In genomic region chr3:38131621-38132369, GRCh38 we compare ENCODE assay signal across 8 cellular contexts. TPM values are rescaled to one million over a fixed set of nuclear protein-coding genes. Genes with fewer than 3 reads are reported as not detected.
A peak's percentile ranks its signal among the peaks of the same experiment; 100 is the strongest.
DNase-seq lines count a peak whose midpoint lies in the region; ATAC-seq and TF ChIP-seq lines count a peak whose summit lies in the region.

No MANE protein-coding gene starts in this region.

- H3K36me3 ChIP-seq in SK-N-SH (replicated peaks in 1 of 2; ENCODE audit: control insufficient read depth in 1 of 2, insufficient read depth in 2 of 2, low read length in 1 of 2) (peaks cover 41 to 73% of the 10 kb centered on the region in 2 experiments), fibroblast of lung (ENCODE audit: control insufficient read depth, insufficient read depth, low read length) (peaks cover 13% of the 10 kb centered on the region)

- peak; percentile 64 for TF ChIP-seq RAD21 in SK-N-SH (IDR thresholded peaks at IDR 0.05; ENCODE audit: low read length)

- no peaks in the 10 kb centered on the region for H3K9me3 Mint-ChIP-seq in T-helper 2 cell treated with Interferon-gamma antibody and Interleukin-4, amounts not matched to agents 5 μg/mL and 100 μg/mL, for 36 hours

- ATAC-seq in GM21390 (IDR thresholded peaks at IDR 0.05; ENCODE audit: unreplicated experiment): no peak

- peaks cover 4 to 9% of the 10 kb centered on the region in 2 experiments; a peak in 2 of 4 replicates for H3K4me1 ChIP-seq in SK-N-SH (ENCODE audit: control insufficient read depth in 1 of 2, insufficient read depth in 2 of 2, low read depth in 1 of 2, low read length in 1 of 2)
- no peaks in the 10 kb centered on the region for H3K4me1 ChIP-seq in fibroblast of lung (ENCODE audit: control insufficient read depth, extremely low read depth, insufficient read depth, low read length)

- 80% methylated on average over 6 of the region's 6 CpGs for WGBS in SK-N-SH (ENCODE audit: low lambda C conversion rate)

- no peak for TF ChIP-seq EP300 in SK-N-SH (IDR thresholded peaks at IDR 0.05; ENCODE audit: borderline replicate concordance in 1 of 2, low read depth in 1 of 2, low read length in 1 of 2)

- TF ChIP-seq CTCF in SK-N-SH (IDR thresholded peaks at IDR 0.05) (peak; percentile 64), fibroblast of lung (conservative IDR thresholded peaks at IDR 0.05 in 1 of 2, IDR thresholded peaks at IDR 0.05 in 1 of 2; ENCODE audit: low read depth in 1 of 2, low read length in 2 of 2) (peak; percentile 51 to 76)

- peaks cover 25% of the 10 kb centered on the region for H3K79me2 ChIP-seq in SK-N-SH (ENCODE audit: insufficient read depth)
- H3K79me2 ChIP-seq in fibroblast of lung (ENCODE audit: control insufficient read depth, insufficient read depth, low read length): peaks cover 10% of the 10 kb centered on the region

- no peaks in the 10 kb centered on the region for H3K9me2 ChIP-seq in SK-N-SH

- H3K9ac ChIP-seq in SK-N-SH (no peak overlapping the region), fibroblast of lung (ENCODE audit: insufficient read depth, low read length) (no peak overlapping the region)

- H3K9me3 ChIP-seq in SK-N-SH (no peaks in the 10 kb centered on the region), fibroblast of lung (ENCODE audit: control insufficient read depth, insufficient read depth, low read depth, low read length) (no peaks in the 10 kb centered on the region)

- H3F3A ChIP-seq in SK-N-SH (replicated peaks; ENCODE audit: insufficient read depth): no peaks in the 10 kb centered on the region

- H3K4me3 ChIP-seq in SK-N-SH (ENCODE audit: low read depth in 2 of 2, low read length in 1 of 2) (no peak overlapping the region), fibroblast of lung (replicated peaks in 1 of 4; ENCODE audit: control extremely low read depth in 1 of 4, insufficient read depth in 1 of 4, low read depth in 3 of 4, low read length in 4 of 4) (no peak overlapping the region)

- peaks cover 71% of the 10 kb centered on the region for H3K36me3 Mint-ChIP-seq in T-helper 2 cell treated with Interferon-gamma antibody and Interleukin-4, amounts not matched to agents 5 μg/mL and 100 μg/mL, for 36 hours (ENCODE audit: low read depth)

- DNase-seq in stimulated activated naive CD4-positive, alpha-beta T cell treated with Interleukin-2 at 50 U/mL for 16 hours (lab: John Stamatoyannopoulos, UW): peak; percentile 3
- DNase-seq in stimulated activated naive CD4-positive, alpha-beta T cell (lab: John Stamatoyannopoulos, UW): no peak
- DNase-seq in SK-N-SH (peak; percentile 60), fibroblast of lung (ENCODE audit: low read depth in 2 of 2) (peak; percentile 25 to 60), DMS79 treated with DMSO at 0.1 percent for 48 hours (lab: John Stamatoyannopoulos, UW) (no peak), epidermal melanocyte (ENCODE audit: insufficient read length, low spot score) (no peak)
- DNase-seq in T-helper 2 cell treated with Interferon-gamma antibody and Interleukin-4, amounts not matched to agents 5 μg/mL and 100 μg/mL, for 36 hours (ENCODE audit: low spot score): no peak

- H2AFZ ChIP-seq in SK-N-SH (ENCODE audit: low read depth): no peak overlapping the region
- H2AFZ ChIP-seq in fibroblast of lung (ENCODE audit: low read length): no peak overlapping the region

- POLR2A ChIA-PET in SK-N-SH (lab: Yijun Ruan, JAX): no interaction called here

- H3K4me1 Mint-ChIP-seq in T-helper 2 cell treated with Interferon-gamma antibody and Interleukin-4, amounts not matched to agents 5 μg/mL and 100 μg/mL, for 36 hours (ENCODE audit: low read depth): peaks cover 33% of the 10 kb centered on the region

- H4K20me1 ChIP-seq in SK-N-SH (ENCODE audit: insufficient read depth) (0 out of 2 replicates have a peak, but pooled peaks cover 13% of the 10 kb centered on the region), fibroblast of lung (ENCODE audit: control insufficient read depth, extremely low read depth, insufficient read depth, low read length) (no peaks in the 10 kb centered on the region)

- no peaks in the 10 kb centered on the region for H3K27me3 Mint-ChIP-seq in T-helper 2 cell treated with Interferon-gamma antibody and Interleukin-4, amounts not matched to agents 5 μg/mL and 100 μg/mL, for 36 hours (ENCODE audit: low read depth)

- H3K27ac ChIP-seq in SK-N-SH (ENCODE audit: low read depth in 2 of 2, low read length in 1 of 2) (no peak overlapping the region), fibroblast of lung (ENCODE audit: insufficient read depth, low read length) (no peak overlapping the region)

- H3K4me2 ChIP-seq in SK-N-SH (no peak overlapping the region), fibroblast of lung (ENCODE audit: extremely low read depth, insufficient read depth, low read length) (no peak overlapping the region)

- H3K27ac Mint-ChIP-seq in T-helper 2 cell treated with Interferon-gamma antibody and Interleukin-4, amounts not matched to agents 5 μg/mL and 100 μg/mL, for 36 hours: no peak overlapping the region

- H3K4me3 Mint-ChIP-seq in T-helper 2 cell treated with Interferon-gamma antibody and Interleukin-4, amounts not matched to agents 5 μg/mL and 100 μg/mL, for 36 hours: no peak overlapping the region

- H3K27me3 ChIP-seq in SK-N-SH (ENCODE audit: insufficient read depth) (no peaks in the 10 kb centered on the region), fibroblast of lung (ENCODE audit: control insufficient read depth, insufficient read depth, low read length) (no peaks in the 10 kb centered on the region)

- CTCF ChIA-PET in SK-N-SH (lab: Yijun Ruan, JAX): interaction anchor here (0.5 to 1.7 kb wide), 12 partner anchors 9 to 364 kb away, joined by 3 to 12 read pairs (median 4); partner anchors contain the start of genes EXOG and XYLB

TF ChIP-seq in SK-N-SH, 30 proteins besides CTCF, POLR2A, EP300 and RAD21:
- TF ChIP-seq RXRA (IDR thresholded peaks at IDR 0.05; ENCODE audit: borderline replicate concordance, low read depth) (no peak), POLR2AphosphoS5 (IDR thresholded peaks at IDR 0.05; ENCODE audit: low read depth, low read length) (no peak), SMC3 (IDR thresholded peaks at IDR 0.05; ENCODE audit: low read depth, low read length) (peak; percentile 46), GATA2 (CRISPR knock-in tag; IDR thresholded peaks at IDR 0.05) (no peak), MXI1 (IDR thresholded peaks at IDR 0.05; ENCODE audit: low read depth, low read length) (no peak), SIN3A (IDR thresholded peaks at IDR 0.05; ENCODE audit: borderline replicate concordance, low read depth, low read length) (no peak), TCF12 (IDR thresholded peaks at IDR 0.05) (no peak), MEF2A (IDR thresholded peaks at IDR 0.05; ENCODE audit: borderline replicate concordance, low read depth) (no peak), YY1 (IDR thresholded peaks at IDR 0.05; ENCODE audit: low read depth) (no peak)

RNA-seq across cellular contexts. Expression of gene ACAA1, which starts 5.1 kb away (rescaled TPM):
- 86.4 and 101 TPM in 2 replicates for polyA plus RNA-seq in SK-N-SH (2012; rRNA removed)
- 60.4 and 61.4 TPM in 2 replicates for polyA plus RNA-seq in SK-N-SH (2012; cell fraction: cytosol; rRNA removed)
- 220 and 261 TPM in 2 replicates for polyA plus RNA-seq in SK-N-SH (2012; cell fraction: nucleus; rRNA removed)
- total RNA-seq in fibroblast of lung: 26.5 and 41.0 TPM in 2 replicates
- 39.0 and 40.6 TPM in 2 replicates for polyA plus RNA-seq in fibroblast of lung
- 42.3 and 43.0 TPM in 2 replicates for polyA plus RNA-seq in fibroblast of lung (2012)
- polyA minus RNA-seq in fibroblast of lung (ENCODE audit: low replicate concordance): 41.0 and 57.1 TPM in 2 replicates

RNA-seq across cellular contexts. Expression of gene MYD88, which starts 6.7 kb away (rescaled TPM):
- 24.0 and 26.9 TPM in 2 replicates for polyA plus RNA-seq in SK-N-SH (2012; rRNA removed)
- polyA plus RNA-seq in SK-N-SH (2012; cell fraction: cytosol; rRNA removed): 22.7 and 23.9 TPM in 2 replicates
- polyA plus RNA-seq in SK-N-SH (2012; cell fraction: nucleus; rRNA removed): 34.1 and 42.3 TPM in 2 replicates
- total RNA-seq in fibroblast of lung: 10.3 and 12.1 TPM in 2 replicates
- 22.1 and 27.9 TPM in 2 replicates for polyA plus RNA-seq in fibroblast of lung
- 27.0 and 32.1 TPM in 2 replicates for polyA plus RNA-seq in fibroblast of lung (2012)
- polyA minus RNA-seq in fibroblast of lung (ENCODE audit: low replicate concordance): 167 and 190 TPM in 2 replicates

RNA-seq across cellular contexts. Expression of gene OXSR1, which starts 33.5 kb away (rescaled TPM):
- polyA plus RNA-seq in SK-N-SH (2012; rRNA removed) (22.3 and 31.9 TPM in 2 replicates), fibroblast of lung (38.9 and 45.2 TPM in 2 replicates)
- 28.5 and 30.6 TPM in 2 replicates for polyA plus RNA-seq in SK-N-SH (2012; cell fraction: cytosol; rRNA removed)
- 17.1 and 30.4 TPM in 2 replicates for polyA plus RNA-seq in SK-N-SH (2012; cell fraction: nucleus; rRNA removed)
- 27.7 and 32.7 TPM in 2 replicates for total RNA-seq in fibroblast of lung
- polyA plus RNA-seq in fibroblast of lung (2012): 25.6 and 28.9 TPM in 2 replicates
- 11.6 and 11.9 TPM in 2 replicates for polyA minus RNA-seq in fibroblast of lung (ENCODE audit: low replicate concordance)

Comparison
In these comparisons a context has a peak if more than half of its experiments do, and no peak if none do; other contexts are left out.
1. DNase-seq: peak in stimulated activated naive CD4-positive, alpha-beta T cell treated with Interleukin-2 at 50 U/mL for 16 hours (single experiment), SK-N-SH (single experiment) and fibroblast of lung (2 of 2); none in stimulated activated naive CD4-positive, alpha-beta T cell (0 of 6), T-helper 2 cell treated with Interferon-gamma antibody and Interleukin-4, amounts not matched to agents 5 μg/mL and 100 μg/mL, for 36 hours (single experiment), DMS79 treated with DMSO at 0.1 percent for 48 hours (single experiment) and epidermal melanocyte (single experiment).